In the genomic region with DNA sequence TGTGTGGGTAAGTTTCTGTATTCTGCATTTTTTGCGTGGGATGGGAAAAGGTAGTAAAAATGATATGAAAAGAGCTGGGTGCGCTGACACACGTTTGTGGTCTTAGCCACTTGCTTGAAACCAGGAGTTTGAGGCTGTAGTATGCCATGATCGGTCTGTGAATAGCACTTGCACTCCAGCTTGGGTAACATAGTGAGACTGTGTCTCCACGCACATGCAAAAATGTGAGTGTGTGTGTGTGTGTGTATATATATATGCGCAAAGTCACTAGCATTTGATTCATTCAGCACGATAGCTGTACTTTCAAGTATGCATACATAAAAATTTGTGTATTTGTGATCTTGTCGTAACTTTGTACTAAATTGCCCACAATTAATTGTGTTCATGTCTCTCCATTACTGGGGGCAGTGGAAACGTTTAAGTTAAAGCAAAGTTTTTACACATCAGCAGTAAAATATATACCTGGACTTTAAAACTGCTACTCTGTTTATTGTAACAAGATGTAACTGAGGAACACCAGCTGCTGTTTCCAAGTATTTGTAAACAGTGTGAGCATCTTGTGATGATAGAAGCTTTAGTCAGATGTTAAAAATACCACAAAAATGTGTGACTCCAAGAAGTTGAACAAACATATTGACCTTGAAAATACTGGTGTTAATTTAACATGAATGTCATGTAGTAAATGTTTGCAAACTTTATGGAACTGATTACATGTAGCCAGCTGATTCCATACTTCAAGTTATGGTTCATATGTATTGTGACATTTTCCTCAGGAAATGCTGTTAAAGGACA, we compare ENCODE assay signal across 13 cellular contexts. TPM values are rescaled to one million over a fixed set of nuclear protein-coding genes. Genes with fewer than 3 reads are reported as not detected.
DNase-seq lines count a peak whose midpoint lies in the region; ATAC-seq, FAIRE-seq and TF ChIP-seq lines count a peak whose summit lies in the region.
"Had no signal": no experiment of that assay in that cellular context is flagged by ENCODE, and none has a peak within 500 bp of the region (broad histone marks: within the 10 kb centered on the region; RNA-seq: fewer than 3 reads in every experiment).

No MANE protein-coding gene starts in this region.

- peaks cover 4% of the 10 kb centered on the region; the same call in 1 of the 2 replicates for H4K20me1 ChIP-seq in MM.1S (ENCODE audit: insufficient read depth, low read length)

- H3K27ac ChIP-seq in right cardiac atrium (ENCODE audit: low read length), result peak overlapping the region; percentile 82
- H3K27ac ChIP-seq in uterus, result peak overlapping the region; percentile 63
- H3K27ac ChIP-seq in MM.1S (ENCODE audit: low read length), result no peak overlapping the region
- H3K27ac ChIP-seq: BLaER1, prostate gland had no signal

- intact Hi-C loops in right cardiac atrium (cut with DNase I), result no loop called here
- intact Hi-C loops in uterus (cut with DNase I; ENCODE audit: low total_unique reads), result no loop called here

- H3K4me1 Mint-ChIP-seq in activated T-cell treated with anti-CD3 and anti-CD28 coated beads, Interleukin-2, amount 50 U/mL, for 72 hours (ENCODE audit: low read depth), result peaks cover 35% of the 10 kb centered on the region

- TF ChIP-seq CTCF in astrocyte of the spinal cord (IDR thresholded peaks at IDR 0.05; ENCODE audit: low read depth, low read length) (no peak), uterus (IDR thresholded peaks at IDR 0.05) (no peak), MM.1S (IDR thresholded peaks at IDR 0.05; ENCODE audit: low read length) (no peak)

- H3K4me3 Mint-ChIP-seq in activated T-cell treated with anti-CD3 and anti-CD28 coated beads, Interleukin-2, amount 50 U/mL, for 72 hours, result peak overlapping the region in 1 of 2 donors; percentile 11
- H3K4me3 Mint-ChIP-seq: activated T-cell treated with anti-CD3 and anti-CD28 coated beads, Interleukin-2, amount 50 U/mL, for 4 hours; stimulated activated memory B cell treated with anti-CD40 and anti-IgM and Interleukin-4, amounts not matched to agents 10 μg/mL and 1 μg/mL and 100 μg/mL, for 72 hours had no signal

- H3K9me2 ChIP-seq in MM.1S (replicated peaks; ENCODE audit: insufficient read depth, low read length), result no peaks in the 10 kb centered on the region

- no peaks in the 10 kb centered on the region for H3K27me3 ChIP-seq in right cardiac atrium (ENCODE audit: control insufficient read depth, insufficient read depth)
- no peaks in the 10 kb centered on the region for H3K27me3 ChIP-seq in uterus
- no peaks in the 10 kb centered on the region for H3K27me3 ChIP-seq in MM.1S (replicated peaks; ENCODE audit: insufficient read depth, low read length)
- H3K27me3 ChIP-seq: BLaER1 had no signal

- H3F3A ChIP-seq in MM.1S (ENCODE audit: insufficient read depth, low read length), result no peaks in the 10 kb centered on the region

- WGBS in right cardiac atrium, result 78% methylated on average over 9 of the region's 9 CpGs

- H3K27me3 Mint-ChIP-seq in activated T-cell treated with anti-CD3 and anti-CD28 coated beads, Interleukin-2, amount 50 U/mL, for 72 hours (ENCODE audit: low read depth), result no peaks in the 10 kb centered on the region
- H3K27me3 Mint-ChIP-seq: stimulated activated memory B cell treated with anti-CD40 and anti-IgM and Interleukin-4, amounts not matched to agents 10 μg/mL and 1 μg/mL and 100 μg/mL, for 72 hours had no signal

- DNase-seq in activated T-cell treated with anti-CD3 and anti-CD28 coated beads, Interleukin-2, amount 50 U/mL, for 72 hours, result no peak
- no peak for DNase-seq in activated T-cell treated with anti-CD3 and anti-CD28 coated beads, Interleukin-2, amount 50 U/mL, for 48 hours
- DNase-seq in astrocyte of the spinal cord (ENCODE audit: low read depth, low spot score) (peak; percentile 69), right cardiac atrium (no peak), uterus (no peak), SHP77 treated with DMSO at 0.1 percent for 48 hours (lab: John Stamatoyannopoulos, UW) (no peak), HTR-8/SVneo (ENCODE audit: insufficient read length, low spot score) (no peak), MM.1S (no peak)
- DNase-seq: activated T-cell treated with anti-CD3 and anti-CD28 coated beads, Interleukin-2, amount 50 U/mL, for 4 hours; NCI-H1048 had no signal

- H3K4me2 ChIP-seq in MM.1S (ENCODE audit: low read depth, low read length), result no peak overlapping the region
- H3K4me2 ChIP-seq: BLaER1 had no signal

- H3K79me2 ChIP-seq in MM.1S (ENCODE audit: low read length), result peaks cover 91% of the 10 kb centered on the region

- no peak overlapping the region for H3K9ac ChIP-seq in MM.1S (ENCODE audit: low read length)
- H3K9ac ChIP-seq: BLaER1 had no signal

- no peak for FAIRE-seq in HTR-8/SVneo (lab: Jason Lieb, UNC)

- H3K36me3 ChIP-seq in uterus, result no peaks in the 10 kb centered on the region
- no peaks in the 10 kb centered on the region; the same call in 1 of the 2 replicates for H3K36me3 ChIP-seq in MM.1S (replicated peaks; ENCODE audit: insufficient read depth, low read length)
- H3K36me3 ChIP-seq: prostate gland had no signal

- no peak for TF ChIP-seq POLR2A in uterus (IDR thresholded peaks at IDR 0.05)

- no peaks in the 10 kb centered on the region for H3K36me3 Mint-ChIP-seq in activated T-cell treated with anti-CD3 and anti-CD28 coated beads, Interleukin-2, amount 50 U/mL, for 72 hours (ENCODE audit: insufficient read depth in 2 of 2)

- no peaks in the 10 kb centered on the region for H3K9me3 ChIP-seq in right cardiac atrium (ENCODE audit: control insufficient read depth, low read length)
- H3K9me3 ChIP-seq in uterus, result no peaks in the 10 kb centered on the region
- H3K9me3 ChIP-seq in MM.1S (replicated peaks; ENCODE audit: insufficient read depth, low read length), result no peaks in the 10 kb centered on the region
- H3K9me3 ChIP-seq: BLaER1, prostate gland had no signal

- H3K4me3 ChIP-seq in astrocyte of the spinal cord (ENCODE audit: low read depth, low read length) (no peak overlapping the region), right cardiac atrium (ENCODE audit: low read length) (peak overlapping the region; percentile 23), uterus (peak overlapping the region in 1 of 2 donors; percentile 4), MM.1S (ENCODE audit: low read length) (no peak overlapping the region)
- H3K4me3 ChIP-seq: BLaER1, prostate gland had no signal

- H3K9me3 Mint-ChIP-seq in activated T-cell treated with anti-CD3 and anti-CD28 coated beads, Interleukin-2, amount 50 U/mL, for 72 hours, result no peaks in the 10 kb centered on the region
- H3K9me3 Mint-ChIP-seq: activated T-cell treated with anti-CD3 and anti-CD28 coated beads, Interleukin-2, amount 50 U/mL, for 4 hours; stimulated activated memory B cell treated with anti-CD40 and anti-IgM and Interleukin-4, amounts not matched to agents 10 μg/mL and 1 μg/mL and 100 μg/mL, for 72 hours had no signal

- peak overlapping the region; percentile 39 for H3K27ac Mint-ChIP-seq in activated T-cell treated with anti-CD3 and anti-CD28 coated beads, Interleukin-2, amount 50 U/mL, for 72 hours
- H3K27ac Mint-ChIP-seq: stimulated activated memory B cell treated with anti-CD40 and anti-IgM and Interleukin-4, amounts not matched to agents 10 μg/mL and 1 μg/mL and 100 μg/mL, for 72 hours had no signal

- H2AFZ ChIP-seq in MM.1S (ENCODE audit: low read length), result no peak overlapping the region

- in situ Hi-C loops in astrocyte of the spinal cord (cut with HindIII; ENCODE audit: low sequenced_read_pairs), result no loop called here

- ATAC-seq in activated T-cell treated with anti-CD3 and anti-CD28 coated beads, Interleukin-2, amount 50 U/mL, for 72 hours (replicated peaks in 1 of 2), result peak; percentile 39 to 51
- ATAC-seq in right cardiac atrium, result peak in 1 of 2 donors; percentile 17
- ATAC-seq: activated T-cell treated with anti-CD3 and anti-CD28 coated beads, Interleukin-2, amount 50 U/mL, for 4 hours; stimulated activated memory B cell treated with anti-CD40 and anti-IgM and Interleukin-4, amounts not matched to agents 10 μg/mL and 1 μg/mL and 100 μg/mL, for 72 hours had no signal

- peaks cover 15% of the 10 kb centered on the region for H3K4me1 ChIP-seq in right cardiac atrium (ENCODE audit: control insufficient read depth, insufficient read depth, low read length)
- peaks cover 0 to 33% of the 10 kb centered on the region in 2 donors for H3K4me1 ChIP-seq in uterus
- 0 out of 2 replicates have a peak, but pooled peaks cover 6% of the 10 kb centered on the region for H3K4me1 ChIP-seq in MM.1S (ENCODE audit: low read length)

RNA-seq across cellular contexts. Expression of a gene that starts 1.6 kb away (rescaled TPM):
- 10 to 100 TPM; 15.0 to 16.0 TPM for total RNA-seq in activated T-cell treated with anti-CD3 and anti-CD28 coated beads, Interleukin-2, amount 50 U/mL, for 72 hours
- 10 to 100 TPM; 25.3 to 32.2 (median 29.0) TPM for total RNA-seq in right cardiac atrium
- polyA plus RNA-seq in right cardiac atrium, result 14.4 TPM
- total RNA-seq in uterus, result 10 to 100 TPM; 14.9 to 55.3 (median 28.3) TPM
